In genomic region chr12:3030821-3031415, GRCh38 we compare ENCODE assay signal across 22 cellular contexts.
"Had no signal": no experiment of that assay in that cellular context is flagged by ENCODE, and none has a peak within 500 bp of the region (broad histone marks: within the 10 kb centered on the region; RNA-seq: fewer than 3 reads in every experiment).

No MANE protein-coding gene starts in this region.

- DNase-seq: activated B cell treated with CpG ODN at 0.5 μM for 24 hours; activated CD4-positive, alpha-beta T cell treated with anti-CD3 and anti-CD28 coated beads for 4 hours; activated CD8-positive, alpha-beta T cell treated with anti-CD3 and anti-CD28 coated beads for 36 hours; activated naive CD4-positive, alpha-beta T cell; activated naive CD8-positive, alpha-beta T cell treated with anti-CD3 and anti-CD28 coated beads for 36 hours; activated T-cell treated with anti-CD3 and anti-CD28 coated beads, Interleukin-2, amount 50 U/mL, for 1 hour; amniotic stem cell; caudate nucleus; dorsolateral prefrontal cortex; erythroblast; heart right ventricle; kidney glomerular epithelial cell; mesenchymal stem cell; natural killer cell; SK-N-SH; stimulated activated CD4-positive, alpha-beta T cell treated with anti-CD3 and anti-CD28 coated beads, Interleukin-4, amount 100 ng/mL, for 4 hours; testis had no signal

- H3K4me2 ChIP-seq: SK-N-SH had no signal

- H3K4me1 ChIP-seq: prostate gland had no signal

- H3K27me3 ChIP-seq: dorsolateral prefrontal cortex, gastroesophageal sphincter, heart right ventricle, testis had no signal

- H3K9me3 ChIP-seq: gastroesophageal sphincter, heart right ventricle, prostate gland, SK-N-SH, testis had no signal

- H3K9ac ChIP-seq: SK-N-SH had no signal

- H3K4me3 ChIP-seq: dorsolateral prefrontal cortex, gastroesophageal sphincter, heart right ventricle, prostate gland, testis had no signal

- H3K36me3 ChIP-seq: prostate gland had no signal

- ATAC-seq: activated CD8-positive, alpha-beta T cell treated with anti-CD3 and anti-CD28 coated beads for 36 hours; activated T-helper 17 cell treated with anti-CD3 and anti-CD28 coated beads, Interleukin-2, amount 50 U/mL, for 72 hours; gastroesophageal sphincter; heart right ventricle; natural killer cell; right cardiac atrium; stimulated activated memory B cell treated with anti-CD40 and anti-IgM and Interleukin-4, amounts not matched to agents 10 μg/mL and 1 μg/mL and 100 μg/mL, for 72 hours had no signal

- H3K27ac ChIP-seq: dorsolateral prefrontal cortex, gastroesophageal sphincter, heart right ventricle, prostate gland, testis had no signal
